17 cellular contexts compared by ENCODE assay signal in genomic region chr22:22951035-22951434, GRCh38.
"Had no signal": no experiment of that assay in that cellular context is flagged by ENCODE, and none has a peak within 500 bp of the region (broad histone marks: within the 10 kb centered on the region; RNA-seq: fewer than 3 reads in every experiment).

No MANE protein-coding gene starts in this region.

- FAIRE-seq: endometrium, small intestine had no signal

- DNase-seq: activated naive CD4-positive, alpha-beta T cell treated with Interleukin-2 at 50 U/mL for 16 hours; activated naive CD8-positive, alpha-beta T cell treated with anti-CD3 and anti-CD28 coated beads for 36 hours; activated T-cell treated with anti-CD3 and anti-CD28 coated beads, Interleukin-2, amount 50 U/mL, for 1 hour; cerebellar nuclear complex; effector CD4-positive, alpha-beta T cell; foreskin melanocyte; hypothalamus; small intestine; stimulated activated CD4-positive, alpha-beta T cell treated with anti-CD3 and anti-CD28 coated beads, Interleukin-2, amount 100 ng/mL, for 24 hours; stomach; T-helper 9 cell had no signal

- H3K9ac ChIP-seq: parathyroid adenoma had no signal

- H3K36me3 ChIP-seq: stomach, suprapubic skin, tibial nerve had no signal

- H2AFZ ChIP-seq: parathyroid adenoma had no signal

- H3K27ac ChIP-seq: parathyroid adenoma, stomach, suprapubic skin, tibial nerve had no signal

- H3K79me2 ChIP-seq: parathyroid adenoma had no signal

- ATAC-seq: sciatic nerve; stimulated activated memory B cell treated with anti-CD40 and anti-IgM and Interleukin-4, amounts not matched to agents 10 μg/mL and 1 μg/mL and 100 μg/mL, for 72 hours had no signal

- H3K4me1 ChIP-seq: parathyroid adenoma had no signal

- H3K9me3 ChIP-seq: stomach, suprapubic skin, tibial nerve had no signal

- H3K4me3 ChIP-seq: stomach, suprapubic skin, tibial nerve had no signal
